ENCODE assay signal across 1 cellular context in genomic region chr16:82152641-82153094, GRCh38.
TF ChIP-seq lines count a peak whose summit lies in the region.

No MANE protein-coding gene starts in this region.

TF ChIP-seq in HCT116, 20 proteins besides CTCF, POLR2A, EP300 and RAD21:
- TF ChIP-seq ZNF274 (IDR thresholded peaks at IDR 0.05; ENCODE audit: low read depth, low read length) (no peak), ATF3 (IDR thresholded peaks at IDR 0.05) (no peak), MAX (IDR thresholded peaks at IDR 0.05) (no peak), ZFX (IDR thresholded peaks at IDR 0.05) (no peak), CEBPB (IDR thresholded peaks at IDR 0.05; ENCODE audit: low read depth) (no peak), REST (IDR thresholded peaks at IDR 0.05; ENCODE audit: low read depth) (no peak), EZH2 (IDR thresholded peaks at IDR 0.05) (no peak), EGR1 (IDR thresholded peaks at IDR 0.05; ENCODE audit: low read depth) (no peak), JUND (IDR thresholded peaks at IDR 0.05) (no peak), SRF (IDR thresholded peaks at IDR 0.05; ENCODE audit: low read depth) (no peak), CBX3 (IDR thresholded peaks at IDR 0.05; ENCODE audit: low read depth) (no peak), EZH2phosphoT487 (IDR thresholded peaks at IDR 0.05; ENCODE audit: borderline replicate concordance) (no peak), ZBTB33 (IDR thresholded peaks at IDR 0.05; ENCODE audit: extremely low read depth, insufficient replicate concordance, low read length) (no peak), YY1 (IDR thresholded peaks at IDR 0.05; ENCODE audit: extremely low read depth, insufficient replicate concordance, low read depth, low read length) (no peak), ELF1 (IDR thresholded peaks at IDR 0.05; ENCODE audit: borderline replicate concordance, low read depth) (no peak), SIN3A (IDR thresholded peaks at IDR 0.05; ENCODE audit: low read depth) (no peak)
